In genomic region chr6:74091133-74091793, GRCh38 we compare ENCODE assay signal across 8 cellular contexts.
DNase-seq lines count a peak whose midpoint lies in the region; ATAC-seq and TF ChIP-seq lines count a peak whose summit lies in the region.

No MANE protein-coding gene starts in this region.

- intact Hi-C loops in PC-9 (cut with micrococcal nuclease; ENCODE audit: unreplicated experiment): loop anchor here (1.0 kb wide), 1 partner anchor 1118 kb away; no protein-coding TSS in a partner anchor

- H3K4me1 ChIP-seq in ACC112 (ENCODE audit: control insufficient read depth, insufficient read depth, low read length, unreplicated experiment) (no peaks in the 10 kb centered on the region), PC-9 (replicated peaks; ENCODE audit: insufficient read depth) (no peaks in the 10 kb centered on the region)

- H3K27ac ChIP-seq in ACC112 (ENCODE audit: low read depth, low read length) (no peak overlapping the region), PC-9 (no peak overlapping the region)

- TF ChIP-seq POLR2A in GM18505 (IDR thresholded peaks at IDR 0.05; ENCODE audit: borderline replicate concordance, extremely low read depth, insufficient read depth, insufficient read length): no peak

- H3K27me3 ChIP-seq in ACC112 (ENCODE audit: insufficient read depth, low read length) (no peaks in the 10 kb centered on the region), PC-9 (ENCODE audit: insufficient read depth, low read depth) (no peaks in the 10 kb centered on the region)

- peak overlapping the region; percentile 38 for H2AFZ ChIP-seq in ACC112 (ENCODE audit: low read length, unreplicated experiment)
- no peak overlapping the region for H2AFZ ChIP-seq in PC-9

- POLR2A ChIA-PET in PC-9 (lab: Charles Lee; ENCODE audit: unreplicated experiment): no interaction called here

- H3K9me3 Mint-ChIP-seq in neural crest cell: peaks cover 8% of the 10 kb centered on the region

- no peak overlapping the region for H3K4me2 ChIP-seq in PC-9

- ATAC-seq in GM18505 (IDR thresholded peaks at IDR 0.05; ENCODE audit: unreplicated experiment): peak; percentile 61
- peak; percentile 70 for ATAC-seq in HG03342 (IDR thresholded peaks at IDR 0.05; ENCODE audit: unreplicated experiment)
- peak; percentile 49 for ATAC-seq in esophagus mucosa
- ATAC-seq in HG03039 (IDR thresholded peaks at IDR 0.05; ENCODE audit: unreplicated experiment): no peak

- peak; percentile 86 for TF ChIP-seq CTCF in PC-9 (conservative IDR thresholded peaks at IDR 0.05)
- peak; percentile 81 for TF ChIP-seq CTCF in neural crest cell (conservative IDR thresholded peaks at IDR 0.05)

- H3K27me3 Mint-ChIP-seq in neural crest cell (ENCODE audit: low read depth): no peaks in the 10 kb centered on the region

- H3K36me3 ChIP-seq in ACC112 (ENCODE audit: insufficient read depth, low read length): no peaks in the 10 kb centered on the region
- no peaks in the 10 kb centered on the region for H3K36me3 ChIP-seq in PC-9 (ENCODE audit: low read depth)

- H3K36me3 Mint-ChIP-seq in neural crest cell (ENCODE audit: low read depth): no peaks in the 10 kb centered on the region

- no peaks in the 10 kb centered on the region for H3K9me2 ChIP-seq in PC-9 (ENCODE audit: insufficient read depth)

- peaks cover 6% of the 10 kb centered on the region for H3K4me1 Mint-ChIP-seq in neural crest cell

- H4K20me1 ChIP-seq in PC-9 (ENCODE audit: insufficient read depth): no peaks in the 10 kb centered on the region

- H3K4me3 Mint-ChIP-seq in neural crest cell: no peak overlapping the region

- H3K79me2 ChIP-seq in ACC112 (ENCODE audit: control insufficient read depth, insufficient read depth, low read length, unreplicated experiment) (no peaks in the 10 kb centered on the region), PC-9 (ENCODE audit: low read depth) (no peaks in the 10 kb centered on the region)

- no peak for DNase-seq in PC-9
- DNase-seq in neural crest cell (ENCODE audit: low read depth, low spot score): no peak
- no peak for DNase-seq in occipital lobe (lab: John Stamatoyannopoulos, UW)

- H3K27ac Mint-ChIP-seq in neural crest cell (ENCODE audit: unreplicated experiment): no peak overlapping the region

- no peaks in the 10 kb centered on the region for H3F3A ChIP-seq in PC-9 (ENCODE audit: insufficient read depth, low read depth)

- CTCF ChIA-PET in PC-9 (lab: Charles Lee): interaction anchor here (0.5 to 2.7 kb wide), 4 partner anchors 86 to 1118 kb away, joined by 3 to 9 read pairs (median 3); no protein-coding TSS in a partner anchor

- H3K9me3 ChIP-seq in PC-9 (ENCODE audit: insufficient read depth, low read depth): no peaks in the 10 kb centered on the region

- H3K4me3 ChIP-seq in ACC112 (ENCODE audit: low read depth, low read length) (no peak overlapping the region), PC-9 (no peak overlapping the region)

- BruUV-seq in PC-9 (replicated peaks; lab: Mats Ljungman, UMichigan): no TSS peak
